In the genomic region with DNA sequence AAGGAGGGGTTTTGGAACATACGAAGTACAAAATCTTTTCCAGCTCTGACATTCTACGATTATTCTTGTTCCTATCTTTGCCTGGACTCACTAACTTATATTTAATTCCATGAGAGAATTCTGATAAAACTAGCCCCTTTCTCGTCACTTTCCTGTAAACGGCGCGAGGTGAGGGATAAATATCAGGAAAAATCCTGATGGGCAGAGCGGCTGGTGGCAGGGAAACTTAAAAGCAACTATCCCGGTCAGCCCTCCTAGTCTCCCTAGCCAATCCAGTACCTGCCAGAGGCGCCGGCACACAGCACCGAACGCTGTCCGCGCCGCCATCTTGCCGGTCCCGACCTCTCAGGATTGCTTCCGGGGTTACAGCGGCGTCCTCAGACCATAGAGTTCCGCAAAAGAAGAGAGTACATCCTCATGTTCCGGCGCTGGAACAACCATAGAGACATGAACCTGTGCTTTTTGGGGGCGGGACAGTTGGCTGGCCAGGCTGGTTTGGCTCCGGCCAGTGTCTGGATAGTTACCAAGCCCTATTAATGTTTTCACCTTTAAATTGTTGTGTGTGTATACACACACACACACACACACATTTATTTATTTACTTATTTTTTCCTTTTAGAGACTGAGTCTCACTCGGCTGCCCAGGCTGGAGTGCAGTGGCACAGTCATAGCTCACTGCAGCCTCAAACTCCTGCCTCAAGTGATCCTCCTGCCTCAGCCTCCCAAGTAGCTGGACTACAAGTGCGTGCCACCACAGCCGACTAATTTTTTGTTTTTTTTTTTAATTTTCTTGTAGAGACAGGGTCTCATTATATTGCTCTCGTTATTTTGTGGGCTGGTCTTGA, we compare ENCODE assay signal across 1 cellular context.
TF ChIP-seq lines count a peak whose summit lies in the region.

A gene (minus strand): TSS at position 339 of the 845 bp plus-strand sequence. CDS start 12 bp downstream, at position 327.

TF ChIP-seq in HepG2, 621 proteins besides CTCF, POLR2A, EP300 and RAD21 (continued from another document and continues in another):
- TF ChIP-seq, protein P1, sequence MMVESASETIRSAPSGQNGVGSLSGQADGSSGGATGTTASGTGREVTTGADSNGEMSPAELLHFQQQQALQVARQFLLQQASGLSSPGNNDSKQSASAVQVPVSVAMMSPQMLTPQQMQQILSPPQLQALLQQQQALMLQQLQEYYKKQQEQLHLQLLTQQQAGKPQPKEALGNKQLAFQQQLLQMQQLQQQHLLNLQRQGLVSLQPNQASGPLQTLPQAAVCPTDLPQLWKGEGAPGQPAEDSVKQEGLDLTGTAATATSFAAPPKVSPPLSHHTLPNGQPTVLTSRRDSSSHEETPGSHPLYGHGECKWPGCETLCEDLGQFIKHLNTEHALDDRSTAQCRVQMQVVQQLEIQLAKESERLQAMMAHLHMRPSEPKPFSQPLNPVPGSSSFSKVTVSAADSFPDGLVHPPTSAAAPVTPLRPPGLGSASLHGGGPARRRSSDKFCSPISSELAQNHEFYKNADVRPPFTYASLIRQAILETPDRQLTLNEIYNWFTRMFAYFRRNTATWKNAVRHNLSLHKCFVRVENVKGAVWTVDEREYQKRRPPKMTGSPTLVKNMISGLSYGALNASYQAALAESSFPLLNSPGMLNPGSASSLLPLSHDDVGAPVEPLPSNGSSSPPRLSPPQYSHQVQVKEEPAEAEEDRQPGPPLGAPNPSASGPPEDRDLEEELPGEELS (CRISPR knock-in tag; IDR thresholded peaks at IDR 0.05) = peak; percentile 64
- TF ChIP-seq, protein P2, sequence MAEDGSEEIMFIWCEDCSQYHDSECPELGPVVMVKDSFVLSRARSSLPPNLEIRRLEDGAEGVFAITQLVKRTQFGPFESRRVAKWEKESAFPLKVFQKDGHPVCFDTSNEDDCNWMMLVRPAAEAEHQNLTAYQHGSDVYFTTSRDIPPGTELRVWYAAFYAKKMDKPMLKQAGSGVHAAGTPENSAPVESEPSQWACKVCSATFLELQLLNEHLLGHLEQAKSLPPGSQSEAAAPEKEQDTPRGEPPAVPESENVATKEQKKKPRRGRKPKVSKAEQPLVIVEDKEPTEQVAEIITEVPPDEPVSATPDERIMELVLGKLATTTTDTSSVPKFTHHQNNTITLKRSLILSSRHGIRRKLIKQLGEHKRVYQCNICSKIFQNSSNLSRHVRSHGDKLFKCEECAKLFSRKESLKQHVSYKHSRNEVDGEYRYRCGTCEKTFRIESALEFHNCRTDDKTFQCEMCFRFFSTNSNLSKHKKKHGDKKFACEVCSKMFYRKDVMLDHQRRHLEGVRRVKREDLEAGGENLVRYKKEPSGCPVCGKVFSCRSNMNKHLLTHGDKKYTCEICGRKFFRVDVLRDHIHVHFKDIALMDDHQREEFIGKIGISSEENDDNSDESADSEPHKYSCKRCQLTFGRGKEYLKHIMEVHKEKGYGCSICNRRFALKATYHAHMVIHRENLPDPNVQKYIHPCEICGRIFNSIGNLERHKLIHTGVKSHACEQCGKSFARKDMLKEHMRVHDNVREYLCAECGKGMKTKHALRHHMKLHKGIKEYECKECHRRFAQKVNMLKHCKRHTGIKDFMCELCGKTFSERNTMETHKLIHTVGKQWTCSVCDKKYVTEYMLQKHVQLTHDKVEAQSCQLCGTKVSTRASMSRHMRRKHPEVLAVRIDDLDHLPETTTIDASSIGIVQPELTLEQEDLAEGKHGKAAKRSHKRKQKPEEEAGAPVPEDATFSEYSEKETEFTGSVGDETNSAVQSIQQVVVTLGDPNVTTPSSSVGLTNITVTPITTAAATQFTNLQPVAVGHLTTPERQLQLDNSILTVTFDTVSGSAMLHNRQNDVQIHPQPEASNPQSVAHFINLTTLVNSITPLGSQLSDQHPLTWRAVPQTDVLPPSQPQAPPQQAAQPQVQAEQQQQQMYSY (CRISPR knock-in tag; IDR thresholded peaks at IDR 0.05) = 0 out of 2 replicates have a peak, but pooled peaks have one; percentile 36
- TF ChIP-seq XBP1 (CRISPR knock-in tag; IDR thresholded peaks at IDR 0.05) (no peak), FOXC1 (CRISPR knock-in tag; IDR thresholded peaks at IDR 0.05; ENCODE audit: borderline replicate concordance) (peak; percentile 60), ZNF24 (IDR thresholded peaks at IDR 0.05) (0 out of 2 replicates have a peak, but pooled peaks have one; percentile 21), NFKB2 (CRISPR knock-in tag; IDR thresholded peaks at IDR 0.05; ENCODE audit: borderline replicate concordance) (peak; percentile 67; the same call in 1 of the 2 replicates), HMGA1 (CRISPR knock-in tag; conservative IDR thresholded peaks at IDR 0.05) (no peak), TCF12 (IDR thresholded peaks at IDR 0.05) (no peak), TCF12 (CRISPR knock-in tag; IDR thresholded peaks at IDR 0.05) (no peak; the same call in 1 of the 2 replicates), ZNF777 (CRISPR knock-in tag; IDR thresholded peaks at IDR 0.05) (no peak), THYN1 (CRISPR knock-in tag; IDR thresholded peaks at IDR 0.05; ENCODE audit: borderline replicate concordance, low read depth) (no peak), BHLHE40 (IDR thresholded peaks at IDR 0.05; ENCODE audit: low read length) (0 out of 2 replicates have a peak, but pooled peaks have one; percentile 34), BORCS8-MEF2B (CRISPR knock-in tag; IDR thresholded peaks at IDR 0.05) (peak; percentile 84), HOXD1 (CRISPR knock-in tag; IDR thresholded peaks at IDR 0.05) (peak; percentile 36; the same call in 1 of the 2 replicates), RBM22 (optimal IDR thresholded peaks at IDR 0.05; ENCODE audit: low read length) (no peak), ARNTL (CRISPR knock-in tag; IDR thresholded peaks at IDR 0.05) (peak; percentile 28; the same call in 1 of the 2 replicates), RARG (CRISPR knock-in tag; IDR thresholded peaks at IDR 0.05; ENCODE audit: low read depth) (no peak), ZNF564 (CRISPR knock-in tag; IDR thresholded peaks at IDR 0.05) (peak; percentile 77; the same call in 1 of the 2 replicates), MEF2D (CRISPR knock-in tag; IDR thresholded peaks at IDR 0.05) (peak; percentile 49; the same call in 1 of the 2 replicates), ZFY (CRISPR knock-in tag; IDR thresholded peaks at IDR 0.05) (peak; percentile 65; the same call in 1 of the 2 replicates), MATR3 (CRISPR knock-in tag; IDR thresholded peaks at IDR 0.05) (no peak), ZBTB8A (CRISPR knock-in tag; IDR thresholded peaks at IDR 0.05; ENCODE audit: borderline replicate concordance, low read depth) (no peak), YEATS4 (CRISPR knock-in tag; IDR thresholded peaks at IDR 0.05; ENCODE audit: borderline replicate concordance) (peak; percentile 91), EHMT2 (IDR thresholded peaks at IDR 0.05; ENCODE audit: borderline replicate concordance, low read depth, low read length) (peak; percentile 80), ZNF34 (CRISPR knock-in tag; IDR thresholded peaks at IDR 0.05; ENCODE audit: borderline replicate concordance) (no peak), ZKSCAN8 (CRISPR knock-in tag; IDR thresholded peaks at IDR 0.05; ENCODE audit: borderline replicate concordance) (peak; percentile 79; the same call in 1 of the 2 replicates), ZEB1 (IDR thresholded peaks at IDR 0.05; ENCODE audit: insufficient replicate concordance, low read depth) (peak; percentile 75), NR2F1 (CRISPR knock-in tag; IDR thresholded peaks at IDR 0.05) (no peak; a peak in 1 of 4 replicates), SRSF9 (IDR thresholded peaks at IDR 0.05; ENCODE audit: borderline replicate concordance, insufficient read depth, low read depth, low read length, poor library complexity, severe bottlenecking) (no peak)
- TF ChIP-seq, protein P3, sequence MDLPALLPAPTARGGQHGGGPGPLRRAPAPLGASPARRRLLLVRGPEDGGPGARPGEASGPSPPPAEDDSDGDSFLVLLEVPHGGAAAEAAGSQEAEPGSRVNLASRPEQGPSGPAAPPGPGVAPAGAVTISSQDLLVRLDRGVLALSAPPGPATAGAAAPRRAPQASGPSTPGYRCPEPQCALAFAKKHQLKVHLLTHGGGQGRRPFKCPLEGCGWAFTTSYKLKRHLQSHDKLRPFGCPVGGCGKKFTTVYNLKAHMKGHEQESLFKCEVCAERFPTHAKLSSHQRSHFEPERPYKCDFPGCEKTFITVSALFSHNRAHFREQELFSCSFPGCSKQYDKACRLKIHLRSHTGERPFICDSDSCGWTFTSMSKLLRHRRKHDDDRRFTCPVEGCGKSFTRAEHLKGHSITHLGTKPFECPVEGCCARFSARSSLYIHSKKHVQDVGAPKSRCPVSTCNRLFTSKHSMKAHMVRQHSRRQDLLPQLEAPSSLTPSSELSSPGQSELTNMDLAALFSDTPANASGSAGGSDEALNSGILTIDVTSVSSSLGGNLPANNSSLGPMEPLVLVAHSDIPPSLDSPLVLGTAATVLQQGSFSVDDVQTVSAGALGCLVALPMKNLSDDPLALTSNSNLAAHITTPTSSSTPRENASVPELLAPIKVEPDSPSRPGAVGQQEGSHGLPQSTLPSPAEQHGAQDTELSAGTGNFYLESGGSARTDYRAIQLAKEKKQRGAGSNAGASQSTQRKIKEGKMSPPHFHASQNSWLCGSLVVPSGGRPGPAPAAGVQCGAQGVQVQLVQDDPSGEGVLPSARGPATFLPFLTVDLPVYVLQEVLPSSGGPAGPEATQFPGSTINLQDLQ (CRISPR knock-in tag; IDR thresholded peaks at IDR 0.05) = no peak; the same call in 1 of the 2 replicates
- TF ChIP-seq, protein P4, sequence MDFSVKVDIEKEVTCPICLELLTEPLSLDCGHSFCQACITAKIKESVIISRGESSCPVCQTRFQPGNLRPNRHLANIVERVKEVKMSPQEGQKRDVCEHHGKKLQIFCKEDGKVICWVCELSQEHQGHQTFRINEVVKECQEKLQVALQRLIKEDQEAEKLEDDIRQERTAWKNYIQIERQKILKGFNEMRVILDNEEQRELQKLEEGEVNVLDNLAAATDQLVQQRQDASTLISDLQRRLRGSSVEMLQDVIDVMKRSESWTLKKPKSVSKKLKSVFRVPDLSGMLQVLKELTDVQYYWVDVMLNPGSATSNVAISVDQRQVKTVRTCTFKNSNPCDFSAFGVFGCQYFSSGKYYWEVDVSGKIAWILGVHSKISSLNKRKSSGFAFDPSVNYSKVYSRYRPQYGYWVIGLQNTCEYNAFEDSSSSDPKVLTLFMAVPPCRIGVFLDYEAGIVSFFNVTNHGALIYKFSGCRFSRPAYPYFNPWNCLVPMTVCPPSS (IDR thresholded peaks at IDR 0.05) = no peak
- TF ChIP-seq, protein P5, sequence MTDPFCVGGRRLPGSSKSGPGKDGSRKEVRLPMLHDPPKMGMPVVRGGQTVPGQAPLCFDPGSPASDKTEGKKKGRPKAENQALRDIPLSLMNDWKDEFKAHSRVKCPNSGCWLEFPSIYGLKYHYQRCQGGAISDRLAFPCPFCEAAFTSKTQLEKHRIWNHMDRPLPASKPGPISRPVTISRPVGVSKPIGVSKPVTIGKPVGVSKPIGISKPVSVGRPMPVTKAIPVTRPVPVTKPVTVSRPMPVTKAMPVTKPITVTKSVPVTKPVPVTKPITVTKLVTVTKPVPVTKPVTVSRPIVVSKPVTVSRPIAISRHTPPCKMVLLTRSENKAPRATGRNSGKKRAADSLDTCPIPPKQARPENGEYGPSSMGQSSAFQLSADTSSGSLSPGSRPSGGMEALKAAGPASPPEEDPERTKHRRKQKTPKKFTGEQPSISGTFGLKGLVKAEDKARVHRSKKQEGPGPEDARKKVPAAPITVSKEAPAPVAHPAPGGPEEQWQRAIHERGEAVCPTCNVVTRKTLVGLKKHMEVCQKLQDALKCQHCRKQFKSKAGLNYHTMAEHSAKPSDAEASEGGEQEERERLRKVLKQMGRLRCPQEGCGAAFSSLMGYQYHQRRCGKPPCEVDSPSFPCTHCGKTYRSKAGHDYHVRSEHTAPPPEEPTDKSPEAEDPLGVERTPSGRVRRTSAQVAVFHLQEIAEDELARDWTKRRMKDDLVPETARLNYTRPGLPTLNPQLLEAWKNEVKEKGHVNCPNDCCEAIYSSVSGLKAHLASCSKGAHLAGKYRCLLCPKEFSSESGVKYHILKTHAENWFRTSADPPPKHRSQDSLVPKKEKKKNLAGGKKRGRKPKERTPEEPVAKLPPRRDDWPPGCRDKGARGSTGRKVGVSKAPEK (CRISPR knock-in tag; IDR thresholded peaks at IDR 0.05; ENCODE audit: borderline replicate concordance) = no peak
- TF ChIP-seq, protein P6, sequence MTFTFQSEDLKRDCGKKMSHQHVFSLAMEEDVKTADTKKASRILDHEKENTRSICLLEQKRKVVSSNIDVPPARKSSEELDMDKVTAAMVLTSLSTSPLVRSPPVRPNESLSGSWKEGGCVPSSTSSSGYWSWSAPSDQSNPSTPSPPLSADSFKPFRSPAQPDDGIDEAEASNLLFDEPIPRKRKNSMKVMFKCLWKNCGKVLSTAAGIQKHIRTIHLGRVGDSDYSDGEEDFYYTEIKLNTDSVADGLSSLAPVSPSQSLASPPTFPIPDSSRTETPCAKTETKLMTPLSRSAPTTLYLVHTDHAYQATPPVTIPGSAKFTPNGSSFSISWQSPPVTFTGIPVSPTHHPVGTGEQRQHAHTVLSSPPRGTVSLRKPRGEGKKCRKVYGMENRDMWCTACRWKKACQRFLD (CRISPR knock-in tag; IDR thresholded peaks at IDR 0.05; ENCODE audit: borderline replicate concordance) = peak; percentile 71; the same call in 1 of the 2 replicates
- TF ChIP-seq, protein P7, sequence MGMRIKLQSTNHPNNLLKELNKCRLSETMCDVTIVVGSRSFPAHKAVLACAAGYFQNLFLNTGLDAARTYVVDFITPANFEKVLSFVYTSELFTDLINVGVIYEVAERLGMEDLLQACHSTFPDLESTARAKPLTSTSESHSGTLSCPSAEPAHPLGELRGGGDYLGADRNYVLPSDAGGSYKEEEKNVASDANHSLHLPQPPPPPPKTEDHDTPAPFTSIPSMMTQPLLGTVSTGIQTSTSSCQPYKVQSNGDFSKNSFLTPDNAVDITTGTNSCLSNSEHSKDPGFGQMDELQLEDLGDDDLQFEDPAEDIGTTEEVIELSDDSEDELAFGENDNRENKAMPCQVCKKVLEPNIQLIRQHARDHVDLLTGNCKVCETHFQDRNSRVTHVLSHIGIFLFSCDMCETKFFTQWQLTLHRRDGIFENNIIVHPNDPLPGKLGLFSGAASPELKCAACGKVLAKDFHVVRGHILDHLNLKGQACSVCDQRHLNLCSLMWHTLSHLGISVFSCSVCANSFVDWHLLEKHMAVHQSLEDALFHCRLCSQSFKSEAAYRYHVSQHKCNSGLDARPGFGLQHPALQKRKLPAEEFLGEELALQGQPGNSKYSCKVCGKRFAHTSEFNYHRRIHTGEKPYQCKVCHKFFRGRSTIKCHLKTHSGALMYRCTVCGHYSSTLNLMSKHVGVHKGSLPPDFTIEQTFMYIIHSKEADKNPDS (CRISPR knock-in tag; IDR thresholded peaks at IDR 0.05) = no peak
- TF ChIP-seq, protein P8, sequence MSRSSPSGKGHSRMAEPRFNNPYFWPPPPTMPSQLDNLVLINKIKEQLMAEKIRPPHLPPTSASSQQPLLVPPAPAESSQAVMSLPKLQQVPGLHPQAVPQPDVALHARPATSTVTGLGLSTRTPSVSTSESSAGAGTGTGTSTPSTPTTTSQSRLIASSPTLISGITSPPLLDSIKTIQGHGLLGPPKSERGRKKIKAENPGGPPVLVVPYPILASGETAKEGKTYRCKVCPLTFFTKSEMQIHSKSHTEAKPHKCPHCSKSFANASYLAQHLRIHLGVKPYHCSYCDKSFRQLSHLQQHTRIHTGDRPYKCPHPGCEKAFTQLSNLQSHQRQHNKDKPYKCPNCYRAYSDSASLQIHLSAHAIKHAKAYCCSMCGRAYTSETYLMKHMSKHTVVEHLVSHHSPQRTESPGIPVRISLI (CRISPR knock-in tag; IDR thresholded peaks at IDR 0.05; ENCODE audit: borderline replicate concordance) = peak; percentile 26; the same call in 1 of the 2 replicates
- TF ChIP-seq, protein P9, sequence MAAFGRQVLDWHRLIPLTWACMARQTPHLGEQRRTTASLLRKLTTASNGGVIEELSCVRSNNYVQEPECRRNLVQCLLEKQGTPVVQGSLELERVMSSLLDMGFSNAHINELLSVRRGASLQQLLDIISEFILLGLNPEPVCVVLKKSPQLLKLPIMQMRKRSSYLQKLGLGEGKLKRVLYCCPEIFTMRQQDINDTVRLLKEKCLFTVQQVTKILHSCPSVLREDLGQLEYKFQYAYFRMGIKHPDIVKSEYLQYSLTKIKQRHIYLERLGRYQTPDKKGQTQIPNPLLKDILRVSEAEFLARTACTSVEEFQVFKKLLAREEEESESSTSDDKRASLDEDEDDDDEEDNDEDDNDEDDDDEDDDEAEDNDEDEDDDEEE (CRISPR knock-in tag; IDR thresholded peaks at IDR 0.05) = peak; percentile 64; the same call in 1 of the 2 replicates
